Comparison of ENCODE assay signal across 16 cellular contexts in the genomic region with DNA sequence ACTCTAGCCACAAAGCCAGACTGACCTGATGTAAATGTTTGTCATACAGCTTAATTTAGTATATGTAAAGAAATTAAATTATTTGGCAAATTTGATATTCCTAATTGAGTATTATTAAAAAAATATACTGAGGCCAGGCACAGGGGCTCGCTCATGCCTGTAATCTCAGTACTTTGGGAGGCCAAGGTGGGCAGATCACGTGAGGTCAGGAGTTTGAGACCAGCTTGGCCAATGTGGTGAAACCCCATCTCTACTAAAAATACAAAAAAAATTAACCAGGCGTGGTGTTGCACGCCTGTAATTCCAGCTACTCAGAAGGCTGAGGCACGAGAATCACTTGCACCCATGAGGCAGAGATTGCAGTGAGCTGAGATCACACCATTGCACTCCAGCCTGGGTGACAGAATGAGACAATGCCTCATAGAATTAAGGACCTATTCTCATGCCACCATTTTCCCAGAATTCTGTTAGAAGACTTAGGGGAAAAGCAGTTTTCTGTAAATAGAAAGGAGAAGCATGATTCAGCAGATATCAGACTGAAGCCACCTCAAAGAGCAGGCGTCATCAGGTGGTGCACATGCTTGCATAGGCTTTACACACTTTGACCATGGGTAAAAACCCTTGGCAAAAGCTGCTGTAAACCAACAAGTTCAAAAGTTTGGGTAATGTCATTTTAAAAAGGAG. TPM values are rescaled to one million over a fixed set of nuclear protein-coding genes. Genes with fewer than 3 reads are reported as not detected.
DNase-seq lines count a peak whose midpoint lies in the region; ATAC-seq and TF ChIP-seq lines count a peak whose summit lies in the region.
"Had no signal": no experiment of that assay in that cellular context is flagged by ENCODE, and none has a peak within 500 bp of the region (broad histone marks: within the 10 kb centered on the region; RNA-seq: fewer than 3 reads in every experiment).

No MANE protein-coding gene starts in this region.

- no peak overlapping the region for H3K4me2 ChIP-seq in MM.1S (ENCODE audit: low read depth, low read length)

- H3K9me3 ChIP-seq in prostate gland = no peaks in the 10 kb centered on the region
- no peaks in the 10 kb centered on the region for H3K9me3 ChIP-seq in MM.1S (replicated peaks; ENCODE audit: insufficient read depth, low read length)
- H3K9me3 ChIP-seq: stomach had no signal

- WGBS in prostate gland = 81% methylated on average over 6 of the region's 6 CpGs

- CTCF ChIA-PET in T-cell (lab: Charles Lee) = no interaction called here

- H3K27me3 Mint-ChIP-seq in T-cell = no peaks in the 10 kb centered on the region

- peak; percentile 7 for DNase-seq in Ammon's horn (ENCODE audit: low spot score)
- DNase-seq in GM12865 (ENCODE audit: low read depth) = peak; percentile 15
- no peak for DNase-seq in T-cell
- DNase-seq in kidney tubule cell (ENCODE audit: low spot score) = peak; percentile 44
- DNase-seq in prostate gland (ENCODE audit: low spot score) = no peak
- DNase-seq in MM.1S = no peak
- DNase-seq in GOT3 (lab: John Stamatoyannopoulos, UW) = no peak
- DNase-seq: GF-D8; NCI-H1417 treated with DMSO at 0.1 percent for 48 hours; NCI-H510A treated with DMSO at 0.1 percent for 48 hours; stimulated activated CD4-positive, alpha-beta T cell treated with anti-CD3 and anti-CD28 coated beads, Interleukin-4, amount 100 ng/mL, for 1 hour; stomach had no signal

- H4K20me1 ChIP-seq in MM.1S (ENCODE audit: insufficient read depth, low read length) = peaks cover 3% of the 10 kb centered on the region; the same call in 1 of the 2 replicates

- H3K9me3 Mint-ChIP-seq in T-cell = no peaks in the 10 kb centered on the region
- H3K9me3 Mint-ChIP-seq: T-helper 2 cell treated with Interferon-gamma antibody and Interleukin-4, amounts not matched to agents 5 μg/mL and 100 μg/mL, for 36 hours had no signal

- no peak for TF ChIP-seq POLR2A in prostate gland (IDR thresholded peaks at IDR 0.05)

- H3K36me3 ChIP-seq in prostate gland = no peaks in the 10 kb centered on the region
- no peaks in the 10 kb centered on the region for H3K36me3 ChIP-seq in MM.1S (replicated peaks; ENCODE audit: insufficient read depth, low read length)

- peaks cover 24 to 56% (median 50%) of the 10 kb centered on the region in 3 donors for H3K4me1 Mint-ChIP-seq in T-cell

- ATAC-seq in T-cell (replicated peaks in 1 of 4) = no peak
- ATAC-seq in GM19035 (IDR thresholded peaks at IDR 0.05; ENCODE audit: unreplicated experiment) = no peak

- H3K4me3 ChIP-seq in GM12865 (ENCODE audit: low read depth, low read length) (no peak overlapping the region), prostate gland (no peak overlapping the region), MM.1S (ENCODE audit: low read length) (no peak overlapping the region)
- H3K4me3 ChIP-seq: stomach had no signal

- POLR2A ChIA-PET in T-cell (lab: Charles Lee) = interaction anchor here in 1 of 2 donors (1.0 kb wide), 1 partner anchor 9 kb away, joined by 4 read pairs; no protein-coding TSS in a partner anchor

- intact Hi-C loops in prostate gland (cut with DNase I) = loop anchor here (10.0 kb wide), 2 partner anchors 335 to 1025 kb away; partner anchors contain the start of genes KLF8 and ZXDB

- H3K27ac ChIP-seq in prostate gland = no peak overlapping the region
- no peak overlapping the region for H3K27ac ChIP-seq in MM.1S (ENCODE audit: low read length)
- H3K27ac ChIP-seq: C4-2B, stomach had no signal

- no peak overlapping the region for H2AFZ ChIP-seq in MM.1S (ENCODE audit: low read length)

- H3K9ac ChIP-seq in MM.1S (ENCODE audit: low read length) = no peak overlapping the region

- peak overlapping the region; percentile 31 to 62 for H3K27ac Mint-ChIP-seq in T-cell
- H3K27ac Mint-ChIP-seq: mesothelial cell of epicardium; T-helper 2 cell treated with Interferon-gamma antibody and Interleukin-4, amounts not matched to agents 5 μg/mL and 100 μg/mL, for 36 hours had no signal

- H3K9me2 ChIP-seq in MM.1S (replicated peaks; ENCODE audit: insufficient read depth, low read length) = no peaks in the 10 kb centered on the region

- no peak overlapping the region for H3K4me3 Mint-ChIP-seq in T-cell
- H3K4me3 Mint-ChIP-seq: mesothelial cell of epicardium had no signal

- no peaks in the 10 kb centered on the region for H3F3A ChIP-seq in MM.1S (ENCODE audit: insufficient read depth, low read length)

- TF ChIP-seq CTCF in GM12865 (IDR thresholded peaks at IDR 0.05; ENCODE audit: insufficient read depth, low read depth, low read length, missing control alignments) (no peak), prostate gland (IDR thresholded peaks at IDR 0.05) (no peak), MM.1S (IDR thresholded peaks at IDR 0.05; ENCODE audit: low read length) (no peak)

- peaks cover 29% of the 10 kb centered on the region for H3K36me3 Mint-ChIP-seq in T-cell
- H3K36me3 Mint-ChIP-seq: mesothelial cell of epicardium had no signal

- H3K79me2 ChIP-seq in MM.1S (ENCODE audit: low read length) = peaks cover 58% of the 10 kb centered on the region

- no peaks in the 10 kb centered on the region for H3K4me1 ChIP-seq in prostate gland (replicated peaks)
- H3K4me1 ChIP-seq in MM.1S (ENCODE audit: low read length) = 0 out of 2 replicates have a peak, but pooled peaks cover 4% of the 10 kb centered on the region

- H3K27me3 ChIP-seq in prostate gland (replicated peaks; ENCODE audit: insufficient read depth) (no peaks in the 10 kb centered on the region), MM.1S (replicated peaks; ENCODE audit: insufficient read depth, low read length) (no peaks in the 10 kb centered on the region)
- H3K27me3 ChIP-seq: stomach had no signal

RNA-seq across cellular contexts. Expression of gene UBQLN2, which starts 6.1 kb away (rescaled TPM):
- 10 to 100 TPM; 46.3 to 57.7 (median 53.7) TPM for total RNA-seq in T-cell
- total RNA-seq in prostate gland = 10 to 100 TPM; 31.3 to 33.3 TPM

Comparison
In these comparisons a context has a peak if more than half of its experiments do, and no peak if none do; other contexts are left out.
1. DNase-seq: peak in Ammon's horn (single experiment), GM12865 (single experiment) and kidney tubule cell (single experiment); none in T-cell (0 of 34), prostate gland (single experiment), MM.1S (single experiment) and GOT3 (single experiment).